In the genomic region with DNA sequence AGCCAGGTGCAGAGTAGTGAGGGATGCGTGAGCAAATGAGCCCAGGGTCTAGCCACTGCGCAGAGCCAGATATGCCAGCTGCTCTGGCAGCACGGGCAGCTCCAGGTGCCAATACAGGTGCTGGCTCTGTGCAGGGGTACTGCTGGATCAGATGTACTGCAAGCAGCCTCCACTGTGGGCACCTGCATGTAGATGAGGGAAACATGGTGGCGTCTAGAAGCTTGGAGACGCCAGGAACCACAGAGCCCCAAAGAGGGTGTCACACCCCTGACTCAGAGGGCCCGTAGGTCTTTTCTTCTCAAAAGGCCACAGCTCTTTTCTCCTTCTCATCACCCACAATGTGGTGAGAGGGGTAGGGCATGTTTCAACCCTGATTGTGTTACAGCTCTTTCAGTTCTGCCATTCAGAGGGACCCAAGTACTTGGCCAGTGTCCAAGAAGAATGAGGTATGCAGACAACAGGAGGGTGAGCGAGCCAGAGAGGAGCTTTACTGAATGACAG, we compare ENCODE assay signal across 10 cellular contexts.
DNase-seq lines count a peak whose midpoint lies in the region; ATAC-seq and TF ChIP-seq lines count a peak whose summit lies in the region.
"Had no signal": no experiment of that assay in that cellular context is flagged by ENCODE, and none has a peak within 500 bp of the region (broad histone marks: within the 10 kb centered on the region; RNA-seq: fewer than 3 reads in every experiment).

No MANE protein-coding gene starts in this region.

- H3K9me3 ChIP-seq in OCI-LY3 (ENCODE audit: insufficient read depth, low read length) (no peaks in the 10 kb centered on the region), GM23248 (ENCODE audit: low read depth) (no peaks in the 10 kb centered on the region)

- no peak overlapping the region for H3K4me3 Mint-ChIP-seq in activated CD8-positive, alpha-beta memory T cell treated with anti-CD3 and anti-CD28 coated beads, Interleukin-2, amount 10 ng/mL, durations not matched to agents 7 days and 5 days
- no peak overlapping the region for H3K4me3 Mint-ChIP-seq in activated CD4-positive, alpha-beta memory T cell treated with anti-CD3 and anti-CD28 coated beads for 36 hours

- H3K27me3 ChIP-seq in OCI-LY3 (ENCODE audit: low read depth, low read length) (no peaks in the 10 kb centered on the region), GM23248 (replicated peaks; ENCODE audit: insufficient read depth) (no peaks in the 10 kb centered on the region)

- peaks cover 18% of the 10 kb centered on the region for H3K4me1 Mint-ChIP-seq in activated CD8-positive, alpha-beta memory T cell treated with anti-CD3 and anti-CD28 coated beads, Interleukin-2, amount 10 ng/mL, durations not matched to agents 7 days and 5 days
- H3K4me1 Mint-ChIP-seq in activated CD4-positive, alpha-beta memory T cell treated with anti-CD3 and anti-CD28 coated beads for 36 hours (ENCODE audit: low read depth) = no peaks in the 10 kb centered on the region
- H3K4me1 Mint-ChIP-seq: naive B cell had no signal

- no peaks in the 10 kb centered on the region for H3K9me2 ChIP-seq in GM23248 (ENCODE audit: insufficient read depth)

- H3F3A ChIP-seq in GM23248 (ENCODE audit: insufficient read depth) = no peaks in the 10 kb centered on the region

- peak overlapping the region; percentile 22 for H3K27ac Mint-ChIP-seq in activated CD8-positive, alpha-beta memory T cell treated with anti-CD3 and anti-CD28 coated beads, Interleukin-2, amount 10 ng/mL, durations not matched to agents 7 days and 5 days
- H3K27ac Mint-ChIP-seq in activated CD4-positive, alpha-beta memory T cell treated with anti-CD3 and anti-CD28 coated beads for 36 hours = no peak overlapping the region

- H3K4me1 ChIP-seq in OCI-LY3 (ENCODE audit: low read length) = no peaks in the 10 kb centered on the region
- H3K4me1 ChIP-seq in GM23248 (ENCODE audit: insufficient read depth) = no peaks in the 10 kb centered on the region

- H2AFZ ChIP-seq in OCI-LY3 (ENCODE audit: low read depth, low read length) = peak overlapping the region; percentile 14; the same call in 1 of the 2 replicates
- H2AFZ ChIP-seq in GM23248 = no peak overlapping the region

- ATAC-seq in activated CD8-positive, alpha-beta memory T cell treated with anti-CD3 and anti-CD28 coated beads, Interleukin-2, amount 10 ng/mL, durations not matched to agents 7 days and 5 days = peak; percentile 30

- H3K79me2 ChIP-seq in OCI-LY3 (ENCODE audit: low read length) (no peaks in the 10 kb centered on the region), GM23248 (ENCODE audit: insufficient read depth) (no peaks in the 10 kb centered on the region)

- POLR2A ChIA-PET in activated CD4-positive, alpha-beta memory T cell treated with anti-CD3 and anti-CD28 coated beads for 36 hours (lab: Charles Lee) = no interaction called here

- H3K9ac ChIP-seq in OCI-LY3 (ENCODE audit: low read length) = no peak overlapping the region
- no peak overlapping the region for H3K9ac ChIP-seq in GM23248

- H4K20me1 ChIP-seq in OCI-LY3 (ENCODE audit: insufficient read depth, low read length) (no peaks in the 10 kb centered on the region), GM23248 (ENCODE audit: insufficient read depth) (no peaks in the 10 kb centered on the region)

- DNase-seq in activated CD8-positive, alpha-beta memory T cell treated with anti-CD3 and anti-CD28 coated beads, Interleukin-2, amount 10 ng/mL, durations not matched to agents 7 days and 5 days = peak; percentile 41
- no peak for DNase-seq in activated CD8-positive, alpha-beta memory T cell treated with anti-CD3 and anti-CD28 coated beads for 24 hours
- DNase-seq in MV-4-11 (lab: John Stamatoyannopoulos, UW) (peak; percentile 72), skeletal muscle cell (ENCODE audit: low read depth) (peak; percentile 6), DMS114 treated with DMSO at 0.1 percent for 48 hours (lab: John Stamatoyannopoulos, UW; ENCODE audit: unreplicated experiment) (no peak), GM23248 (no peak)
- no peak for DNase-seq in activated CD4-positive, alpha-beta memory T cell treated with anti-CD3 and anti-CD28 coated beads for 36 hours
- DNase-seq: GF-D8, naive B cell had no signal

- H3K4me3 ChIP-seq in OCI-LY3 (ENCODE audit: low read length) = no peak overlapping the region
- H3K4me3 ChIP-seq in skeletal muscle cell (ENCODE audit: low read depth, low read length) = no peak overlapping the region
- no peak overlapping the region for H3K4me3 ChIP-seq in GM23248

- 22 to 23% methylated on average over 7 of the region's 7 CpGs for WGBS in GM23248 (ENCODE audit: low coverage in 1 of 2, low lambda C conversion rate in 2 of 2, missing lambda C conversion rate in 2 of 2), 2 experiments

- intact Hi-C loops in activated CD4-positive, alpha-beta memory T cell treated with anti-CD3 and anti-CD28 coated beads for 36 hours (cut with micrococcal nuclease) = no loop called here

- in situ Hi-C loops in GM23248 (cut with MboI) = no loop called here

- H3K27me3 Mint-ChIP-seq in activated CD8-positive, alpha-beta memory T cell treated with anti-CD3 and anti-CD28 coated beads, Interleukin-2, amount 10 ng/mL, durations not matched to agents 7 days and 5 days = no peaks in the 10 kb centered on the region
- H3K27me3 Mint-ChIP-seq in activated CD4-positive, alpha-beta memory T cell treated with anti-CD3 and anti-CD28 coated beads for 36 hours = no peaks in the 10 kb centered on the region
- H3K27me3 Mint-ChIP-seq: naive B cell had no signal

- no peak overlapping the region for H3K4me2 ChIP-seq in OCI-LY3 (ENCODE audit: low read length)
- H3K4me2 ChIP-seq in GM23248 (ENCODE audit: unreplicated experiment) = no peak overlapping the region

- no peaks in the 10 kb centered on the region for H3K9me3 Mint-ChIP-seq in activated CD8-positive, alpha-beta memory T cell treated with anti-CD3 and anti-CD28 coated beads, Interleukin-2, amount 10 ng/mL, durations not matched to agents 7 days and 5 days (ENCODE audit: low read depth)
- no peaks in the 10 kb centered on the region for H3K9me3 Mint-ChIP-seq in activated CD4-positive, alpha-beta memory T cell treated with anti-CD3 and anti-CD28 coated beads for 36 hours

- H3K36me3 ChIP-seq in OCI-LY3 (replicated peaks; ENCODE audit: low read depth, low read length) (no peaks in the 10 kb centered on the region), GM23248 (ENCODE audit: low read depth) (no peaks in the 10 kb centered on the region)

- CTCF ChIA-PET in activated CD8-positive, alpha-beta memory T cell treated with anti-CD3 and anti-CD28 coated beads, Interleukin-2, amount 10 ng/mL, durations not matched to agents 7 days and 5 days (lab: Charles Lee) = no interaction called here
- CTCF ChIA-PET in activated CD4-positive, alpha-beta memory T cell treated with anti-CD3 and anti-CD28 coated beads for 36 hours (lab: Charles Lee) = interaction anchor here (0.5 kb wide), 1 partner anchor 48 kb away, joined by 3 read pairs; no protein-coding TSS in a partner anchor

- H3K27ac ChIP-seq in OCI-LY3 (ENCODE audit: low read length) = no peak overlapping the region
- H3K27ac ChIP-seq in GM23248 = no peak overlapping the region

- TF ChIP-seq CTCF in OCI-LY3 (IDR thresholded peaks at IDR 0.05; ENCODE audit: low read depth, low read length) = no peak

- no peaks in the 10 kb centered on the region for H3K36me3 Mint-ChIP-seq in activated CD8-positive, alpha-beta memory T cell treated with anti-CD3 and anti-CD28 coated beads, Interleukin-2, amount 10 ng/mL, durations not matched to agents 7 days and 5 days
- no peaks in the 10 kb centered on the region for H3K36me3 Mint-ChIP-seq in activated CD4-positive, alpha-beta memory T cell treated with anti-CD3 and anti-CD28 coated beads for 36 hours
- H3K36me3 Mint-ChIP-seq: naive B cell had no signal

Comparison
In these comparisons a context has a peak if more than half of its experiments do, and no peak if none do; other contexts are left out.
1. DNase-seq: peak in activated CD8-positive, alpha-beta memory T cell treated with anti-CD3 and anti-CD28 coated beads, Interleukin-2, amount 10 ng/mL, durations not matched to agents 7 days and 5 days (single experiment), MV-4-11 (single experiment) and skeletal muscle cell (single experiment); none in activated CD8-positive, alpha-beta memory T cell treated with anti-CD3 and anti-CD28 coated beads for 24 hours (single experiment), activated CD4-positive, alpha-beta memory T cell treated with anti-CD3 and anti-CD28 coated beads for 36 hours (single experiment), DMS114 treated with DMSO at 0.1 percent for 48 hours (single experiment) and GM23248 (single experiment).